15 cellular contexts compared by ENCODE assay signal in the genomic region with DNA sequence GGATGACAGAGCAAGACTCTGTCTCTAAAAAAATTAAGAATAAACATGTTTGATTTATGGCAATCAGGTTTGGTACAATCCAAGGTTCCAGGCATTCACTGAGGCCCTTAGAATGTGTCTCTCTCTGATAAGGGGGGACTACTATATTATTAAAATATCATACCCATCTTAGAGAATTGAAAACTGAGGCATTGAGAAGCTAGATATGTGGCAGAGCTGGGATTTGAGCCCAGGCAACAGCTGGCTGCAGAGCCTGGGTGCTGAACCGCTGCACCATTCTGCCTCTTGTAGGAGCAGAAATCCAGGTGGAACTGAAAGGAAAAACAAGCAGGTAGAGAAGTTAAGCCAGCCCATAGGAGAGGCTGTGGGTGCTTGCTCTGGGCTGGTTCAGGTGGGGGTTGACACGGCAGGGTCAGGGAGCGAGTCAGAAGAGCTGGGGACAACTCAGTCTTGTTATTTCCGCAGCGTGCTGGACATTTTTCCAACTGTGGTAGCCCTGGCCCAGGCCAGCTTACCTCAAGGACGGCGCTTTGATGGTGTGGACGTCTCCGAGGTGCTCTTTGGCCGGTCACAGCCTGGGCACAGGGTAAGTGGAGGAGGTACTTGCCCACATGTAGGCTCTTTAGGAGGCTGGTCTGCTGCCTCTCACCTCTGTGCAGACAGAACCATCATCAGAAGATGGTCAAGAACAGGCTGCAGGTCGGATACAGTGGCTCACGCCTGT.
A peak's percentile ranks its signal among the peaks of the same experiment; 100 is the strongest.
DNase-seq lines count a peak whose midpoint lies in the region; ATAC-seq and TF ChIP-seq lines count a peak whose summit lies in the region.
"Had no signal": no experiment of that assay in that cellular context is flagged by ENCODE, and none has a peak within 500 bp of the region (broad histone marks: within the 10 kb centered on the region; RNA-seq: fewer than 3 reads in every experiment).

No MANE protein-coding gene starts in this region.

- intact Hi-C loops in right cardiac atrium (cut with DNase I) (loop anchor here in 2 of 4 donors (5.0 to 10.0 kb wide), 2 partner anchors 120 to 132 kb away; no protein-coding TSS in a partner anchor), colonic mucosa (cut with DNase I) (no loop called here)

- DNase-seq in right atrium auricular region (ENCODE audit: low spot score) (peak; percentile 13), right cardiac atrium (no peak), colonic mucosa (peak; percentile 4), lung (ENCODE audit: low spot score) (peak; percentile 5), NCI-H774 (lab: John Stamatoyannopoulos, UW) (no peak)
- no peak for DNase-seq in activated naive CD4-positive, alpha-beta T cell treated with Interleukin-2 at 50 U/mL for 16 hours
- DNase-seq: CD8-positive, alpha-beta T cell; COR-L47; DMS153; DND-41; GDM1; KBM-7 had no signal

- no peak for ATAC-seq in right cardiac atrium
- ATAC-seq in lung (ENCODE audit: insufficient read depth, low FRiP score), result no peak
- ATAC-seq in HG02884 (IDR thresholded peaks at IDR 0.05; ENCODE audit: unreplicated experiment), result no peak
- ATAC-seq: CD8-positive, alpha-beta T cell; HCT116 had no signal

- H3K9ac ChIP-seq in colonic mucosa (ENCODE audit: low read depth in 2 of 2, low read length in 2 of 2), result no peak overlapping the region

- H3K9me3 ChIP-seq in right atrium auricular region (peaks cover 0 to 3% of the 10 kb centered on the region in 2 donors), right cardiac atrium (ENCODE audit: control insufficient read depth, low read length) (no peaks in the 10 kb centered on the region), colonic mucosa (no peaks in the 10 kb centered on the region), lung (ENCODE audit: control insufficient read depth in 2 of 2, insufficient read depth in 1 of 2, low read length in 1 of 2) (peaks cover 0 to 4% of the 10 kb centered on the region in 2 donors)

- TF ChIP-seq CTCF in right atrium auricular region (IDR thresholded peaks at IDR 0.05) (no peak), colonic mucosa (IDR thresholded peaks at IDR 0.05) (no peak), lung (IDR thresholded peaks at IDR 0.05; ENCODE audit: control extremely low read depth, extremely low read depth) (no peak)

- H3K36me3 ChIP-seq in right atrium auricular region (no peaks in the 10 kb centered on the region), colonic mucosa (no peaks in the 10 kb centered on the region), lung (ENCODE audit: control insufficient read depth in 2 of 2, insufficient read depth in 2 of 2, low read length in 2 of 2) (no peaks in the 10 kb centered on the region)

- whole genome bisulfite sequencing in right cardiac atrium, result 94% methylated on average over 12 of the region's 12 CpGs
- WGBS in lung, 2 donors, result 98 to 100% methylated on average over 12 of the region's 12 CpGs

- peaks cover 0 to 11% of the 10 kb centered on the region in 2 donors for H3K4me1 ChIP-seq in right atrium auricular region
- peaks cover 3% of the 10 kb centered on the region for H3K4me1 ChIP-seq in right cardiac atrium (ENCODE audit: control insufficient read depth, insufficient read depth, low read length)
- H3K4me1 ChIP-seq in colonic mucosa, result no peaks in the 10 kb centered on the region
- H3K4me1 ChIP-seq in lung (ENCODE audit: control insufficient read depth in 2 of 2, insufficient read depth in 2 of 2, low read length in 2 of 2), result peaks cover 0 to 4% of the 10 kb centered on the region in 2 donors

- H3K27ac ChIP-seq in right atrium auricular region, result no peak overlapping the region
- H3K27ac ChIP-seq in right cardiac atrium (ENCODE audit: low read length), result no peak overlapping the region
- H3K27ac ChIP-seq in colonic mucosa, result no peak overlapping the region
- no peak overlapping the region for H3K27ac ChIP-seq in lung (ENCODE audit: low read depth in 1 of 2, low read length in 1 of 2)
- H3K27ac ChIP-seq: 22Rv1 had no signal

- H3K27me3 ChIP-seq in right atrium auricular region (no peaks in the 10 kb centered on the region), right cardiac atrium (ENCODE audit: control insufficient read depth, insufficient read depth) (no peaks in the 10 kb centered on the region), colonic mucosa (no peaks in the 10 kb centered on the region), lung (ENCODE audit: control insufficient read depth, insufficient read depth) (no peaks in the 10 kb centered on the region)

- H3K4me3 ChIP-seq in right atrium auricular region (no peak overlapping the region), right cardiac atrium (ENCODE audit: low read length) (no peak overlapping the region), colonic mucosa (no peak overlapping the region), lung (no peak overlapping the region)

Comparison
In these comparisons a context has a peak if more than half of its experiments do, and no peak if none do; other contexts are left out.
1. DNase-seq: peak in right atrium auricular region (single experiment), colonic mucosa (single experiment) and lung (single experiment); none in right cardiac atrium (0 of 3), activated naive CD4-positive, alpha-beta T cell treated with Interleukin-2 at 50 U/mL for 16 hours (single experiment) and NCI-H774 (single experiment).